ENCODE assay signal across 14 cellular contexts in genomic region chr17:37194208-37194607, GRCh38.
DNase-seq lines count a peak whose midpoint lies in the region; ATAC-seq and TF ChIP-seq lines count a peak whose summit lies in the region.
"Had no signal": no experiment of that assay in that cellular context is flagged by ENCODE, and none has a peak within 500 bp of the region (broad histone marks: within the 10 kb centered on the region; RNA-seq: fewer than 3 reads in every experiment).

No MANE protein-coding gene starts in this region.

- H3K27ac ChIP-seq in GM23338 (ENCODE audit: low read depth) (peak overlapping the region; percentile 22; the same call in 1 of the 2 replicates), OCI-LY7 (ENCODE audit: low read depth, low read length, poor library complexity, severe bottlenecking) (no peak overlapping the region), WERI-Rb-1 (no peak overlapping the region), mesendoderm (ENCODE audit: low read depth, low read length) (no peak overlapping the region)
- H3K27ac ChIP-seq: PC-9 had no signal

- H4K20me1 ChIP-seq in GM23338 (replicated peaks; ENCODE audit: insufficient read depth): no peaks in the 10 kb centered on the region; the same call in 1 of the 2 replicates
- no peaks in the 10 kb centered on the region for H4K20me1 ChIP-seq in OCI-LY7 (ENCODE audit: insufficient read depth, low read length)

- H2AFZ ChIP-seq in GM23338 (no peak overlapping the region), OCI-LY7 (ENCODE audit: low read length) (no peak overlapping the region)
- H2AFZ ChIP-seq: PC-9 had no signal

- WGBS in mesendoderm (ENCODE audit: extremely low coverage, insufficient coverage, low lambda C conversion rate): no CpG with 5 or more reads among the region's 1 CpG

- H3K79me1 ChIP-seq in mesendoderm (ENCODE audit: low read length): no peaks in the 10 kb centered on the region

- no peak overlapping the region for H3K9ac ChIP-seq in mesendoderm (ENCODE audit: low read length)

- POLR2A ChIA-PET in OCI-LY7 (lab: Charles Lee): interaction anchor here (1.3 kb wide), 1 partner anchor 16 kb away, joined by 5 read pairs; no protein-coding TSS in a partner anchor

- H2BK5ac ChIP-seq in mesendoderm (ENCODE audit: low read length): no peak overlapping the region

- no peaks in the 10 kb centered on the region for H3K27me3 ChIP-seq in GM23338 (ENCODE audit: insufficient read depth)
- H3K27me3 ChIP-seq in WERI-Rb-1 (ENCODE audit: insufficient read depth, low read depth, severe bottlenecking): no peaks in the 10 kb centered on the region
- H3K27me3 ChIP-seq in mesendoderm (ENCODE audit: insufficient read depth, low read length, poor library complexity): no peaks in the 10 kb centered on the region

- peaks cover 20% of the 10 kb centered on the region for H3K4me1 Mint-ChIP-seq in GM23338

- DNase-seq in GM23338 (ENCODE audit: low spot score) (peak; percentile 51), OCI-LY7 (ENCODE audit: low spot score) (peak; percentile 4), WERI-Rb-1 (no peak), mesendoderm (peak; percentile 56), dedifferentiated amniotic fluid mesenchymal stem cell (ENCODE audit: extremely low spot score) (no peak), left lobe of liver (ENCODE audit: low spot score) (no peak)
- DNase-seq: DMS79 treated with DMSO at 0.1 percent for 48 hours, NCI-H1105, NCI-H1694, NCI-H2107, NCI-H226, NCI-H524, PC-9 had no signal

- H3K27me3 Mint-ChIP-seq in GM23338 (ENCODE audit: insufficient read depth, low read depth, poor library complexity): peaks cover 2% of the 10 kb centered on the region

- H3K4me2 ChIP-seq in GM23338 (no peak overlapping the region), OCI-LY7 (ENCODE audit: low read length) (no peak overlapping the region), mesendoderm (ENCODE audit: low read length) (no peak overlapping the region)
- H3K4me2 ChIP-seq: PC-9 had no signal

- H3K36me3 Mint-ChIP-seq in GM23338 (ENCODE audit: low read depth): peaks cover 33% of the 10 kb centered on the region

- H3F3A ChIP-seq in GM23338 (replicated peaks; ENCODE audit: low read depth): no peaks in the 10 kb centered on the region

- H3K9me3 ChIP-seq in OCI-LY7 (ENCODE audit: low read length) (no peaks in the 10 kb centered on the region), WERI-Rb-1 (ENCODE audit: severe bottlenecking) (no peaks in the 10 kb centered on the region)

- H4K8ac ChIP-seq in mesendoderm (ENCODE audit: low read depth, low read length): no peak overlapping the region

- no peak overlapping the region for H2AK5ac ChIP-seq in mesendoderm (ENCODE audit: low read length)

- intact Hi-C loops in OCI-LY7 (cut with micrococcal nuclease; ENCODE audit: unreplicated experiment): no loop called here

- H3K9me3 Mint-ChIP-seq in GM23338: no peaks in the 10 kb centered on the region

- ATAC-seq in GM23338 (peak; percentile 93), left lobe of liver (no peak), GM18858 (IDR thresholded peaks at IDR 0.05; ENCODE audit: unreplicated experiment) (no peak)

- no peak overlapping the region for H2BK15ac ChIP-seq in mesendoderm (replicated peaks; ENCODE audit: low read depth)

- H3K18ac ChIP-seq in mesendoderm (ENCODE audit: low read length): no peak overlapping the region

- H3K4me1 ChIP-seq in GM23338 (ENCODE audit: insufficient read depth): peaks cover 21% of the 10 kb centered on the region
- no peaks in the 10 kb centered on the region for H3K4me1 ChIP-seq in OCI-LY7 (ENCODE audit: insufficient read depth, low read length, poor library complexity, severe bottlenecking)
- no peaks in the 10 kb centered on the region for H3K4me1 ChIP-seq in mesendoderm (ENCODE audit: control insufficient read depth, low read depth, low read length)

- CTCF ChIA-PET in OCI-LY7 (lab: Charles Lee; ENCODE audit: unreplicated experiment): no interaction called here

- peak; percentile 42 to 47 for TF ChIP-seq CTCF in GM23338 (conservative IDR thresholded peaks at IDR 0.05; ENCODE audit: low read depth in 2 of 2)
- TF ChIP-seq CTCF in OCI-LY7 (conservative IDR thresholded peaks at IDR 0.05; ENCODE audit: low read length): peak; percentile 42
- TF ChIP-seq CTCF in WERI-Rb-1 (IDR thresholded peaks at IDR 0.05; ENCODE audit: low read depth, low read length): 0 out of 2 replicates have a peak, but pooled peaks have one; percentile 10

- H3K4me3 ChIP-seq in GM23338 (no peak overlapping the region), OCI-LY7 (ENCODE audit: low read depth, low read length, poor library complexity, severe bottlenecking) (no peak overlapping the region), WERI-Rb-1 (ENCODE audit: low read depth, low read length) (no peak overlapping the region), mesendoderm (ENCODE audit: low read length) (no peak overlapping the region)
- H3K4me3 ChIP-seq: PC-9 had no signal

- no peak overlapping the region for H3K23ac ChIP-seq in mesendoderm (ENCODE audit: low read length)

- H4K5ac ChIP-seq in mesendoderm (ENCODE audit: low read length): no peak overlapping the region

- H3K9me2 ChIP-seq in GM23338 (ENCODE audit: insufficient read depth) (no peaks in the 10 kb centered on the region), OCI-LY7 (ENCODE audit: insufficient read depth, low read length) (no peaks in the 10 kb centered on the region)

- H3K4ac ChIP-seq in mesendoderm (ENCODE audit: low read depth, low read length): no peak overlapping the region

- H3K36me3 ChIP-seq in GM23338 (ENCODE audit: insufficient read depth) (peaks cover 9% of the 10 kb centered on the region; the same call in 1 of the 2 replicates), OCI-LY7 (ENCODE audit: insufficient read depth, low read length) (peaks cover 65% of the 10 kb centered on the region), WERI-Rb-1 (peaks cover 28% of the 10 kb centered on the region), mesendoderm (ENCODE audit: control insufficient read depth, insufficient read depth, low read length) (no peaks in the 10 kb centered on the region)

- no peak overlapping the region for H3K4me3 Mint-ChIP-seq in GM23338

- no TSS peak for BruUV-seq in OCI-LY7 (replicated peaks; lab: Mats Ljungman, UMichigan)

- no peak overlapping the region for H2BK120ac ChIP-seq in mesendoderm (ENCODE audit: low read depth, low read length)

- no peak overlapping the region for H3K27ac Mint-ChIP-seq in GM23338

- H3K56ac ChIP-seq in mesendoderm (ENCODE audit: low read length): no peak overlapping the region

- H3K79me2 ChIP-seq in GM23338 (replicated peaks; ENCODE audit: insufficient read depth) (no peaks in the 10 kb centered on the region), OCI-LY7 (ENCODE audit: insufficient read depth, low read depth, low read length) (no peaks in the 10 kb centered on the region), mesendoderm (ENCODE audit: control insufficient read depth, insufficient read depth, low read length) (no peaks in the 10 kb centered on the region)

TF ChIP-seq in GM23338, 12 proteins besides CTCF, POLR2A, EP300 and RAD21 (continues in another document):
- TF ChIP-seq STAT1 (IDR thresholded peaks at IDR 0.05; ENCODE audit: unreplicated experiment) (no peak), EZH2phosphoT487 (IDR thresholded peaks at IDR 0.05; ENCODE audit: unreplicated experiment) (no peak), ZNF114 (CRISPR knock-in tag; IDR thresholded peaks at IDR 0.05) (no peak), POLR2AphosphoS5 (IDR thresholded peaks at IDR 0.05; ENCODE audit: low read depth) (no peak), ETS1 (IDR thresholded peaks at IDR 0.05) (no peak), NANOG (IDR thresholded peaks at IDR 0.05; ENCODE audit: borderline replicate concordance) (no peak), EZH2 (IDR thresholded peaks at IDR 0.05; ENCODE audit: low read depth, unreplicated experiment) (no peak), ZNF331 (CRISPR knock-in tag; IDR thresholded peaks at IDR 0.05; ENCODE audit: low read depth) (no peak), JUNB (IDR thresholded peaks at IDR 0.05; ENCODE audit: unreplicated experiment) (no peak), CREB1 (CRISPR knock-in tag; IDR thresholded peaks at IDR 0.05; ENCODE audit: low read depth) (no peak)

Comparison
In these comparisons a context has a peak if more than half of its experiments do, and no peak if none do; other contexts are left out.
1. DNase-seq: peak in GM23338 (single experiment), OCI-LY7 (single experiment) and mesendoderm (single experiment); none in WERI-Rb-1 (single experiment), dedifferentiated amniotic fluid mesenchymal stem cell (single experiment) and left lobe of liver (single experiment).
2. Peak in every context shown above with its lines, with median percentiles within 50 percentile points of each other: CTCF ChIP-seq.